ENCODE assay signal across 8 cellular contexts in the genomic region with DNA sequence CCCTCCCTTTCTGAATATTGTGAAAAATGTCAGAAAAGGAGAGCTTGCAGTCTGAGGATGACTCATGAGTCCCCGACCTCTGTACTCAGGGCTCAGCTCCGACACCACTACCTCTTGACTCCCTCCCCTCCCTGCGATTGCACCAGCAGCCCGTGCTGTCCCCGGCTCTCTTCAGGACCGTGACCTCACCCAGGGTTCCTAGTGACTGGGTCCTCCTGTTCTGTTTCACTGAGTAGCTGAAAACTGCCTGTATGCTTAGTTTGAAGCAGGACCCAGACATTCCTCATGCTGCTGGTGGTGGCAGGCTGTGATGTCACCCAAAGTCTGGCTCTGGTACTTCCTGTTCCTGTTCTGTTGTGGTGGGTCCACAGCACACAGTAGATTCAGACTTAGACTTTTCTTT. TPM values are rescaled to one million over a fixed set of nuclear protein-coding genes. Genes with fewer than 3 reads are reported as not detected.
A peak's percentile ranks its signal among the peaks of the same experiment; 100 is the strongest.
DNase-seq lines count a peak whose midpoint lies in the region; ATAC-seq and TF ChIP-seq lines count a peak whose summit lies in the region.

No MANE protein-coding gene starts in this region.

- H3K4me3 ChIP-seq in HL-60 (replicated peaks; ENCODE audit: insufficient read depth, low read length) (no peak overlapping the region), epithelial cell of proximal tubule (ENCODE audit: low read depth, low read length) (no peak overlapping the region)

- DNase-seq in HL-60 (ENCODE audit: low read depth in 1 of 2, low spot score in 1 of 2) (peak; percentile 92 to 93), epithelial cell of proximal tubule (ENCODE audit: low read depth) (peak; percentile 68), SW480 (ENCODE audit: low spot score) (no peak), NCI-H187 (lab: John Stamatoyannopoulos, UW) (no peak)
- peak; percentile 68 to 75 for DNase-seq in activated CD4-positive, alpha-beta T cell treated with anti-CD3 and anti-CD28 coated beads, Interleukin-2, amount 50 U/mL, for 4 hours
- peak; percentile 20 to 23 for DNase-seq in stimulated activated CD4-positive, alpha-beta T cell treated with anti-CD3 and anti-CD28 coated beads, Interleukin-1b, Interleukin-23, amount 100 ng/mL, for 1 hour (ENCODE audit: low read depth in 2 of 2)

- ATAC-seq in HG03139 (IDR thresholded peaks at IDR 0.05; ENCODE audit: unreplicated experiment) (no peak), HG02588 (IDR thresholded peaks at IDR 0.05; ENCODE audit: unreplicated experiment) (no peak)

- peak overlapping the region; percentile 53 for H3K27ac ChIP-seq in HL-60 (replicated peaks)

- no peaks in the 10 kb centered on the region for H3K27me3 ChIP-seq in HL-60 (ENCODE audit: insufficient read depth, poor library complexity, severe bottlenecking)

- TF ChIP-seq CTCF in HL-60 (IDR thresholded peaks at IDR 0.05; ENCODE audit: insufficient read depth, low read length) (no peak), epithelial cell of proximal tubule (conservative IDR thresholded peaks at IDR 0.05; ENCODE audit: low read depth, low read length) (no peak)

RNA-seq across cellular contexts. Expression of gene PHRF1, which starts 11.7 kb away (rescaled TPM):
- total RNA-seq in epithelial cell of proximal tubule: 24.2 and 33.5 TPM in 2 replicates

RNA-seq across cellular contexts. Expression of gene RASSF7, which starts 27.2 kb away (rescaled TPM):
- 106 and 154 TPM in 2 replicates for total RNA-seq in epithelial cell of proximal tubule

RNA-seq across cellular contexts. Expression of gene LMNTD2, which starts 27.4 kb away (rescaled TPM):
- 1.5 and 2.2 TPM in 2 replicates for total RNA-seq in epithelial cell of proximal tubule

RNA-seq across cellular contexts. Expression of gene IRF7, which starts 27.8 kb away (rescaled TPM):
- 25.6 and 40.8 TPM in 2 replicates for total RNA-seq in epithelial cell of proximal tubule

RNA-seq across cellular contexts. Expression of gene CDHR5, which starts 36.8 kb away (rescaled TPM):
- not detected in 2 replicates for total RNA-seq in epithelial cell of proximal tubule

Comparison
In these comparisons a context has a peak if more than half of its experiments do, and no peak if none do; other contexts are left out.
1. DNase-seq: peak in HL-60 (2 of 2), activated CD4-positive, alpha-beta T cell treated with anti-CD3 and anti-CD28 coated beads, Interleukin-2, amount 50 U/mL, for 4 hours (2 of 2), epithelial cell of proximal tubule (single experiment) and stimulated activated CD4-positive, alpha-beta T cell treated with anti-CD3 and anti-CD28 coated beads, Interleukin-1b, Interleukin-23, amount 100 ng/mL, for 1 hour (2 of 2); none in SW480 (single experiment) and NCI-H187 (0 of 2).